15 cellular contexts compared by ENCODE assay signal in genomic region chr20:33516882-33517281, GRCh38. TPM values are rescaled to one million over a fixed set of nuclear protein-coding genes. Genes with fewer than 3 reads are reported as not detected.
DNase-seq lines count a peak whose midpoint lies in the region; ATAC-seq and TF ChIP-seq lines count a peak whose summit lies in the region.
"Had no signal": no experiment of that assay in that cellular context is flagged by ENCODE, and none has a peak within 500 bp of the region (broad histone marks: within the 10 kb centered on the region; RNA-seq: fewer than 3 reads in every experiment).

No MANE protein-coding gene starts in this region.

- no peak overlapping the region for H3K4me3 ChIP-seq in mammary epithelial cell (replicated peaks in 1 of 3; ENCODE audit: insufficient read depth in 1 of 3, low read depth in 2 of 3, low read length in 3 of 3)
- H3K4me3 ChIP-seq in RWPE2 (ENCODE audit: severe bottlenecking): no peak overlapping the region
- H3K4me3 ChIP-seq in lower lobe of right lung: no peak overlapping the region
- H3K4me3 ChIP-seq: stomach had no signal

- no peaks in the 10 kb centered on the region for H3K27me3 Mint-ChIP-seq in MCF 10A (ENCODE audit: insufficient read depth, unreplicated experiment)
- no peaks in the 10 kb centered on the region for H3K27me3 Mint-ChIP-seq in type B pancreatic cell
- H3K27me3 Mint-ChIP-seq: CD4-positive, alpha-beta memory T cell; naive B cell had no signal

- H3K79me2 ChIP-seq in mammary epithelial cell (ENCODE audit: insufficient read depth, low read length): peaks cover 34% of the 10 kb centered on the region

- 100% methylated on average over 1 of the region's 1 CpG for WGBS in mammary epithelial cell (ENCODE audit: low coverage, missing lambda C conversion rate)

- TF ChIP-seq CTCF in MCF 10A (IDR thresholded peaks at IDR 0.05; ENCODE audit: unreplicated experiment) (no peak), mammary epithelial cell (conservative IDR thresholded peaks at IDR 0.05 in 1 of 2, IDR thresholded peaks at IDR 0.05 in 1 of 2; ENCODE audit: extremely low read depth in 1 of 2, insufficient read depth in 1 of 2, low read depth in 1 of 2, low read length in 2 of 2) (no peak), RWPE2 (IDR thresholded peaks at IDR 0.05; ENCODE audit: poor library complexity, severe bottlenecking) (no peak), type B pancreatic cell (conservative IDR thresholded peaks at IDR 0.05) (no peak), lower lobe of right lung (IDR thresholded peaks at IDR 0.05) (no peak)

- POLR2A ChIA-PET in MCF 10A (lab: Yijun Ruan, JAX): interaction anchor here (1.0 to 1.3 kb wide), 3 partner anchors 26 to 152 kb away, joined by 4 read pairs; no protein-coding TSS in a partner anchor

- H3K36me3 Mint-ChIP-seq in MCF 10A (ENCODE audit: insufficient read depth, unreplicated experiment) (no peaks in the 10 kb centered on the region), type B pancreatic cell (peaks cover 18% of the 10 kb centered on the region)
- H3K36me3 Mint-ChIP-seq: naive B cell had no signal

- H3K9ac ChIP-seq in mammary epithelial cell (ENCODE audit: insufficient read depth, low read length): no peak overlapping the region

- H3K9me3 ChIP-seq in mammary epithelial cell (replicated peaks; ENCODE audit: insufficient read depth, low read length) (no peaks in the 10 kb centered on the region), RWPE2 (ENCODE audit: severe bottlenecking) (no peaks in the 10 kb centered on the region), lower lobe of right lung (no peaks in the 10 kb centered on the region)
- H3K9me3 ChIP-seq: stomach had no signal

- H3K9me3 Mint-ChIP-seq in MCF 10A (ENCODE audit: unreplicated experiment) (no peaks in the 10 kb centered on the region), type B pancreatic cell (no peaks in the 10 kb centered on the region)
- H3K9me3 Mint-ChIP-seq: CD4-positive, alpha-beta memory T cell; naive B cell had no signal

- H3K4me1 ChIP-seq in mammary epithelial cell (ENCODE audit: insufficient read depth, low read length) (no peaks in the 10 kb centered on the region), RWPE2 (ENCODE audit: insufficient read depth, poor library complexity, severe bottlenecking) (peaks cover 16% of the 10 kb centered on the region), lower lobe of right lung (peaks cover 14% of the 10 kb centered on the region)

- peak; percentile 8 for DNase-seq in MCF 10A (ENCODE audit: unreplicated experiment)
- no peak for DNase-seq in mammary epithelial cell
- DNase-seq in RWPE2 (ENCODE audit: low spot score): no peak
- peak; percentile 33 for DNase-seq in fibroblast of peridontal ligament (ENCODE audit: extremely low read depth)
- DNase-seq in type B pancreatic cell (ENCODE audit: extremely low spot score, unreplicated experiment): no peak
- no peak for DNase-seq in lower lobe of right lung
- no peak for DNase-seq in epidermal melanocyte (ENCODE audit: insufficient read length, low spot score)
- DNase-seq: activated CD4-positive, alpha-beta T cell treated with anti-CD3 and anti-CD28 coated beads, Interleukin-2, amount 50 U/mL, for 1 hour; activated naive CD4-positive, alpha-beta T cell; CD4-positive, alpha-beta memory T cell; naive B cell; NCI-H226; stimulated activated CD4-positive, alpha-beta T cell treated with anti-CD3 and anti-CD28 coated beads, Interleukin-2, amount 100 ng/mL, for 24 hours; stomach had no signal

- H3K36me3 ChIP-seq in mammary epithelial cell (ENCODE audit: insufficient read depth, low read length) (no peaks in the 10 kb centered on the region), RWPE2 (ENCODE audit: low read depth) (no peaks in the 10 kb centered on the region), lower lobe of right lung (no peaks in the 10 kb centered on the region)
- H3K36me3 ChIP-seq: stomach had no signal

- no peak overlapping the region for H3K4me2 ChIP-seq in mammary epithelial cell (ENCODE audit: insufficient read depth, low read depth, low read length)

- H3K27ac ChIP-seq in mammary epithelial cell (ENCODE audit: insufficient read depth, low read depth, low read length): no peak overlapping the region
- peak overlapping the region; percentile 35 for H3K27ac ChIP-seq in RWPE2 (ENCODE audit: poor library complexity, severe bottlenecking)
- H3K27ac ChIP-seq in lower lobe of right lung: no peak overlapping the region

- H3K4me1 Mint-ChIP-seq in MCF 10A (ENCODE audit: insufficient read depth, unreplicated experiment): peaks cover 10% of the 10 kb centered on the region
- H3K4me1 Mint-ChIP-seq in type B pancreatic cell (ENCODE audit: unreplicated experiment): peaks cover 31% of the 10 kb centered on the region

- dilution Hi-C loops in mammary epithelial cell (cut with HindIII; ENCODE audit: low sequenced_read_pairs): no loop called here

- BruUV-seq in MCF 10A (replicated peaks; lab: Mats Ljungman, UMichigan) (no TSS peak), mammary epithelial cell (replicated peaks; lab: Mats Ljungman, UMichigan) (no TSS peak)

- intact Hi-C loops in MCF 10A (cut with micrococcal nuclease): no loop called here
- intact Hi-C loops in mammary epithelial cell (cut with micrococcal nuclease): no loop called here
- intact Hi-C loops in lower lobe of right lung (cut with DNase I): no loop called here

- ATAC-seq in RWPE2 (ENCODE audit: low read depth) (peak; percentile 23; the same call in 1 of the 3 replicates), lower lobe of right lung (no peak), GM18868 (IDR thresholded peaks at IDR 0.05; ENCODE audit: unreplicated experiment) (no peak)

- CTCF ChIA-PET in MCF 10A (lab: Yijun Ruan, JAX): interaction anchor here (0.5 to 1.1 kb wide), 4 partner anchors 76 to 749 kb away, joined by 3 to 5 read pairs (median 4); no protein-coding TSS in a partner anchor
- CTCF ChIA-PET in mammary epithelial cell (lab: Charles Lee; ENCODE audit: low non-redundant PET): no interaction called here

- H3K27ac Mint-ChIP-seq in MCF 10A (ENCODE audit: low read depth, unreplicated experiment) (no peak overlapping the region), type B pancreatic cell (peak overlapping the region; percentile 24)

- no peaks in the 10 kb centered on the region for H4K20me1 ChIP-seq in mammary epithelial cell (ENCODE audit: insufficient read depth, low read length)

- no peaks in the 10 kb centered on the region for H3K27me3 ChIP-seq in mammary epithelial cell (ENCODE audit: insufficient read depth, low read length)
- H3K27me3 ChIP-seq in RWPE2 (ENCODE audit: insufficient read depth, poor library complexity, severe bottlenecking): no peaks in the 10 kb centered on the region
- H3K27me3 ChIP-seq in lower lobe of right lung (ENCODE audit: low read depth): no peaks in the 10 kb centered on the region
- H3K27me3 ChIP-seq: stomach had no signal

- in situ Hi-C loops in mammary epithelial cell (cut with MboI; ENCODE audit: low sequenced_read_pairs in 2 of 2): no loop called here

- no peak overlapping the region for H2AFZ ChIP-seq in mammary epithelial cell (ENCODE audit: low read depth, low read length)

- H3K4me3 Mint-ChIP-seq in MCF 10A (ENCODE audit: unreplicated experiment) (no peak overlapping the region), type B pancreatic cell (peak overlapping the region; percentile 0)
- H3K4me3 Mint-ChIP-seq: CD4-positive, alpha-beta memory T cell; naive B cell had no signal

RNA-seq across cellular contexts. Expression of gene CBFA2T2, which starts 27.0 kb away (rescaled TPM):
- total RNA-seq in MCF 10A (2022) (15.4 and 17.3 TPM in 2 replicates), mammary epithelial cell (10 to 100 TPM; 10.5 to 13.7 TPM), type B pancreatic cell (ENCODE audit: low replicate concordance) (39.8 and 52.3 TPM in 2 replicates), lower lobe of right lung (18.2 TPM)
- 6.0 TPM for polyA plus RNA-seq in mammary epithelial cell
- polyA minus RNA-seq in mammary epithelial cell: 14.1 TPM

Comparison
In these comparisons a context has a peak if more than half of its experiments do, and no peak if none do; other contexts are left out.
1. DNase-seq: peak in MCF 10A (single experiment) and fibroblast of peridontal ligament (single experiment); none in mammary epithelial cell (single experiment), RWPE2 (single experiment), type B pancreatic cell (single experiment), lower lobe of right lung (single experiment) and epidermal melanocyte (single experiment).